ENCODE assay signal across 20 cellular contexts in the genomic region with DNA sequence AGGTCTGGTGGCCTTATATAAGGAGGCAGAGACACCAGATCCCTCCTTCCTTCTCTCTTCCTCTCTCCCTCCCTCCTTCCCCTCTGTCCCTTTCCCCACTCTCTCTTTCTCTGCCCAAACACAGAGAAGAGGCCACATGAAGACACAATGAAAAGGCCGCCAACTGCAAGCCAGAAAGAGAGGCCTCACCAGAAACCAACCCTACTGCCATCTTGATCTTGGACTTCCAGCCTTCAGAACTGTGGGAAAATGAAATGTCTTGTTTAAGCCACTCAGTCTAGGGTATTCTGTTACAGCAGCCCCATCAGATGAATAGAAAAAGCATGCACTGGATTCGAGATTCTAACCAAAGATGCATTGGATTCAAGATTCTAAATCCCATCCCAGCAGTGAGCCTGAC.
A peak's percentile ranks its signal among the peaks of the same experiment; 100 is the strongest.
DNase-seq lines count a peak whose midpoint lies in the region; ATAC-seq, FAIRE-seq and TF ChIP-seq lines count a peak whose summit lies in the region.
"Had no signal": no experiment of that assay in that cellular context is flagged by ENCODE, and none has a peak within 500 bp of the region (broad histone marks: within the 10 kb centered on the region; RNA-seq: fewer than 3 reads in every experiment).

No MANE protein-coding gene starts in this region.

- ATAC-seq in A549 (no peak), HG03045 (IDR thresholded peaks at IDR 0.05; ENCODE audit: unreplicated experiment) (no peak), HG03108 (IDR thresholded peaks at IDR 0.05; ENCODE audit: unreplicated experiment) (no peak)

- peak overlapping the region; percentile 97 for H3K27ac Mint-ChIP-seq in T-helper 2 cell treated with Interferon-gamma antibody and Interleukin-4, amounts not matched to agents 5 μg/mL and 100 μg/mL, for 36 hours
- no peak overlapping the region for H3K27ac Mint-ChIP-seq in nephron
- H3K27ac Mint-ChIP-seq: H9 had no signal

- H3K9me3 Mint-ChIP-seq in T-helper 2 cell treated with Interferon-gamma antibody and Interleukin-4, amounts not matched to agents 5 μg/mL and 100 μg/mL, for 36 hours = no peaks in the 10 kb centered on the region
- H3K9me3 Mint-ChIP-seq in nephron = no peaks in the 10 kb centered on the region
- H3K9me3 Mint-ChIP-seq: H9, IgD-negative memory B cell had no signal

- no peak overlapping the region for H3K4me3 ChIP-seq in A549
- H3K4me3 ChIP-seq: BLaER1 had no signal

- no peak for FAIRE-seq in A549 (lab: Jason Lieb, UNC)
- FAIRE-seq: HTR-8/SVneo had no signal

- 79% methylated on average over 2 of the region's 2 CpGs for WGBS in A549 (ENCODE audit: missing lambda C conversion rate)

- H3K4me1 Mint-ChIP-seq in T-helper 2 cell treated with Interferon-gamma antibody and Interleukin-4, amounts not matched to agents 5 μg/mL and 100 μg/mL, for 36 hours (ENCODE audit: low read depth) = peaks cover 53% of the 10 kb centered on the region
- H3K4me1 Mint-ChIP-seq in nephron = peaks cover 37% of the 10 kb centered on the region

- H3K4me2 ChIP-seq in A549 = no peak overlapping the region

- TF ChIP-seq RAD21 in A549 (conservative IDR thresholded peaks at IDR 0.05 in 1 of 2, IDR thresholded peaks at IDR 0.05 in 1 of 2) = no peak

- no peaks in the 10 kb centered on the region for H3K27me3 Mint-ChIP-seq in T-helper 2 cell treated with Interferon-gamma antibody and Interleukin-4, amounts not matched to agents 5 μg/mL and 100 μg/mL, for 36 hours (ENCODE audit: low read depth)
- H3K27me3 Mint-ChIP-seq in nephron (ENCODE audit: low read depth) = peaks cover 18% of the 10 kb centered on the region
- H3K27me3 Mint-ChIP-seq: IgD-negative memory B cell had no signal

- no peak for DNase-seq in T-helper 2 cell treated with Interferon-gamma antibody and Interleukin-4, amounts not matched to agents 5 μg/mL and 100 μg/mL, for 36 hours (ENCODE audit: low spot score)
- DNase-seq in T-helper 2 cell = no peak
- DNase-seq in A549 (ENCODE audit: low read depth in 1 of 2, low spot score in 1 of 2) = no peak
- no peak for DNase-seq in UCSD-AML1 (lab: John Stamatoyannopoulos, UW; ENCODE audit: unreplicated experiment)
- DNase-seq: 8988T, DMS79 treated with DMSO at 0.1 percent for 48 hours, H9, Kasumi-1, NCI-H1436, NCI-H2029, NCI-H748 treated with DMSO at 0.1 percent for 48 hours, RPMI8226 had no signal

- no peak for TF ChIP-seq POLR2A in A549 (IDR thresholded peaks at IDR 0.05; ENCODE audit: low read length)

- TF ChIP-seq CTCF in A549 (IDR thresholded peaks at IDR 0.05) (no peak), VCaP (conservative IDR thresholded peaks at IDR 0.05) (no peak), nephron (IDR thresholded peaks at IDR 0.05; ENCODE audit: unreplicated experiment in 3 of 3) (no peak)

- CTCF ChIA-PET in A549 (lab: Yijun Ruan, JAX) = interaction anchor here (0.8 kb wide), 1 partner anchor 70 kb away, joined by 4 read pairs; no protein-coding TSS in a partner anchor

- POLR2A ChIA-PET in A549 (lab: Yijun Ruan, JAX) = no interaction called here

- no peak overlapping the region for H3K4me3 Mint-ChIP-seq in T-helper 2 cell treated with Interferon-gamma antibody and Interleukin-4, amounts not matched to agents 5 μg/mL and 100 μg/mL, for 36 hours
- peak overlapping the region in 2 of 3 experiments; percentile 19 to 27 for H3K4me3 Mint-ChIP-seq in nephron

- peaks cover 36% of the 10 kb centered on the region for H3K4me1 ChIP-seq in A549

- no peaks in the 10 kb centered on the region for H3K9me3 ChIP-seq in A549

- H3K27ac ChIP-seq in A549 (peak overlapping the region; percentile 88 to 99; a peak in 4 of 6 replicates), VCaP (peak overlapping the region; percentile 35; the same call in 1 of the 2 replicates)
- H3K27ac ChIP-seq: BLaER1, HL-60 had no signal

- H3K36me3 Mint-ChIP-seq in T-helper 2 cell treated with Interferon-gamma antibody and Interleukin-4, amounts not matched to agents 5 μg/mL and 100 μg/mL, for 36 hours (ENCODE audit: low read depth) = peaks cover 20% of the 10 kb centered on the region
- peaks cover 4% of the 10 kb centered on the region for H3K36me3 Mint-ChIP-seq in nephron (ENCODE audit: low read depth)

- TF ChIP-seq EP300 in A549 (IDR thresholded peaks at IDR 0.05) = no peak

TF ChIP-seq in A549, 52 proteins besides CTCF, POLR2A, EP300 and RAD21:
- TF ChIP-seq, protein P1, sequence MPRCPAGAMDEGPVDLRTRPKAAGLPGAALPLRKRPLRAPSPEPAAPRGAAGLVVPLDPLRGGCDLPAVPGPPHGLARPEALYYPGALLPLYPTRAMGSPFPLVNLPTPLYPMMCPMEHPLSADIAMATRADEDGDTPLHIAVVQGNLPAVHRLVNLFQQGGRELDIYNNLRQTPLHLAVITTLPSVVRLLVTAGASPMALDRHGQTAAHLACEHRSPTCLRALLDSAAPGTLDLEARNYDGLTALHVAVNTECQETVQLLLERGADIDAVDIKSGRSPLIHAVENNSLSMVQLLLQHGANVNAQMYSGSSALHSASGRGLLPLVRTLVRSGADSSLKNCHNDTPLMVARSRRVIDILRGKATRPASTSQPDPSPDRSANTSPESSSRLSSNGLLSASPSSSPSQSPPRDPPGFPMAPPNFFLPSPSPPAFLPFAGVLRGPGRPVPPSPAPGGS (IDR thresholded peaks at IDR 0.05) = no peak
- no peak for TF ChIP-seq JUNB (IDR thresholded peaks at IDR 0.05)
- no peak for TF ChIP-seq TFCP2L1 (CRISPR knock-in tag; IDR thresholded peaks at IDR 0.05)
- TF ChIP-seq TP53 (CRISPR knock-in tag; IDR thresholded peaks at IDR 0.05) = no peak
- TF ChIP-seq ZFP36 (IDR thresholded peaks at IDR 0.05; ENCODE audit: borderline replicate concordance, partially characterized antibody) = no peak
- TF ChIP-seq KDM5A (IDR thresholded peaks at IDR 0.05) = no peak
- no peak for TF ChIP-seq ZNF302 (CRISPR knock-in tag; IDR thresholded peaks at IDR 0.05)
- no peak for TF ChIP-seq CHD4 (IDR thresholded peaks at IDR 0.05; ENCODE audit: borderline replicate concordance)
- TF ChIP-seq, protein P2, sequence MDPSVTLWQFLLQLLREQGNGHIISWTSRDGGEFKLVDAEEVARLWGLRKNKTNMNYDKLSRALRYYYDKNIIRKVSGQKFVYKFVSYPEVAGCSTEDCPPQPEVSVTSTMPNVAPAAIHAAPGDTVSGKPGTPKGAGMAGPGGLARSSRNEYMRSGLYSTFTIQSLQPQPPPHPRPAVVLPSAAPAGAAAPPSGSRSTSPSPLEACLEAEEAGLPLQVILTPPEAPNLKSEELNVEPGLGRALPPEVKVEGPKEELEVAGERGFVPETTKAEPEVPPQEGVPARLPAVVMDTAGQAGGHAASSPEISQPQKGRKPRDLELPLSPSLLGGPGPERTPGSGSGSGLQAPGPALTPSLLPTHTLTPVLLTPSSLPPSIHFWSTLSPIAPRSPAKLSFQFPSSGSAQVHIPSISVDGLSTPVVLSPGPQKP (IDR thresholded peaks at IDR 0.05; ENCODE audit: low read depth, low read length) = no peak
- TF ChIP-seq CEBPB (IDR thresholded peaks at IDR 0.05) = no peak
- TF ChIP-seq CHD2 (IDR thresholded peaks at IDR 0.05; ENCODE audit: low read length, partially characterized antibody) = no peak
- no peak for TF ChIP-seq EHMT2 (IDR thresholded peaks at IDR 0.05; ENCODE audit: low read depth)
- TF ChIP-seq POLR2AphosphoS2 (conservative IDR thresholded peaks at IDR 0.05; ENCODE audit: low read length) = no peak
- TF ChIP-seq NFE2L2 (conservative IDR thresholded peaks at IDR 0.05; ENCODE audit: low read length) = no peak
- TF ChIP-seq, protein P3, sequence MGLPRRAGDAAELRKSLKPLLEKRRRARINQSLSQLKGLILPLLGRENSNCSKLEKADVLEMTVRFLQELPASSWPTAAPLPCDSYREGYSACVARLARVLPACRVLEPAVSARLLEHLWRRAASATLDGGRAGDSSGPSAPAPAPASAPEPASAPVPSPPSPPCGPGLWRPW (IDR thresholded peaks at IDR 0.05) = no peak
- TF ChIP-seq, protein P4, sequence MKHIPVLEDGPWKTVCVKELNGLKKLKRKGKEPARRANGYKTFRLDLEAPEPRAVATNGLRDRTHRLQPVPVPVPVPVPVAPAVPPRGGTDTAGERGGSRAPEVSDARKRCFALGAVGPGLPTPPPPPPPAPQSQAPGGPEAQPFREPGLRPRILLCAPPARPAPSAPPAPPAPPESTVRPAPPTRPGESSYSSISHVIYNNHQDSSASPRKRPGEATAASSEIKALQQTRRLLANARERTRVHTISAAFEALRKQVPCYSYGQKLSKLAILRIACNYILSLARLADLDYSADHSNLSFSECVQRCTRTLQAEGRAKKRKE (CRISPR knock-in tag; IDR thresholded peaks at IDR 0.05; ENCODE audit: low read depth) = no peak
- TF ChIP-seq HOXB13 (CRISPR knock-in tag; IDR thresholded peaks at IDR 0.05; ENCODE audit: low read depth) = no peak
